Comparison of ENCODE assay signal across 28 cellular contexts in the genomic region with DNA sequence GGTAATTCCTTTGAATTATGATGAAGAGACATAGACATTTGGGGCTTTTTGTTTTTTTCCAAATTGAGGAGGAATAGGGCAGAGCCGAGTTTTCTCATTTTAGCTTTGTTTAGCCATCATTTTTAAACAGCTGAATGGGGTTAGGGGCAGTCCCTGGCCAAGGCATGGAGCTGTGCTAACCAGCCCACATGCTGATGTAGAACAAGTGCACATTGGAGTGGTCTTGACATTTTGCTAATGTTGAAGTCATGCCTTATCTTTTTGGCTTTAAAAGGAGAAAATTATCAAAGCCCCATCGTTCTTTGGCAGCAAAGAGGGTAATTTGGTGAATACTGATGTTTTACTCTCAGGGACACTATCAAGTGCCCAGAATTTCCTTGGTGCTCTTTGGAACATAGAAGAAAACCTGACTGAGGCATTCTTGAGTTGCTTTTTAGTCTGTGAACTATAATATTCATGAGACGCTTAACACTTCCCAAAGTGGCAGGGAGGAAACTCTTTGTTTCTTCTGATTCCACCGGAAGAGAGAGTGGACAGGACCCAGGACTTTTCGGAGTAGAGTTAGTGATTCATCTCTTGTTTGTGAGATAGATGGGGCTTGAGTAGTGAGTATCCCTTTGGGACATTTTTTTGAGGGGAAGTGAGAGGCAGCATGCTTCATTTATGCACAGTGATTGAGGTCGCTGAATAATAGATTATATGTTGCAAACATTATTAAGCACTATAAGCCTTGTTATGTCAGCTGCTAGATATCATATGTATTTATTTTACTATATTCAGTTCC. TPM values are rescaled to one million over a fixed set of nuclear protein-coding genes. Genes with fewer than 3 reads are reported as not detected.
DNase-seq lines count a peak whose midpoint lies in the region; FAIRE-seq and TF ChIP-seq lines count a peak whose summit lies in the region.
"Had no signal": no experiment of that assay in that cellular context is flagged by ENCODE, and none has a peak within 500 bp of the region (broad histone marks: within the 10 kb centered on the region; RNA-seq: fewer than 3 reads in every experiment).

No MANE protein-coding gene starts in this region.

- intact Hi-C loops in breast epithelium (cut with DNase I; ENCODE audit: low total_unique reads), result no loop called here

- no peaks in the 10 kb centered on the region for H3K27me3 Mint-ChIP-seq in activated naive CD8-positive, alpha-beta T cell
- H3K27me3 Mint-ChIP-seq in activated naive CD8-positive, alpha-beta T cell treated with anti-CD3 and anti-CD28 coated beads for 36 hours, result no peaks in the 10 kb centered on the region
- H3K27me3 Mint-ChIP-seq: activated CD8-positive, alpha-beta memory T cell treated with anti-CD3 and anti-CD28 coated beads, Interleukin-2, amount 10 ng/mL, durations not matched to agents 7 days and 5 days had no signal

- peak overlapping the region; percentile 18 for H3K27ac Mint-ChIP-seq in activated naive CD8-positive, alpha-beta T cell
- H3K27ac Mint-ChIP-seq in activated naive CD8-positive, alpha-beta T cell treated with anti-CD3 and anti-CD28 coated beads for 36 hours, result no peak overlapping the region
- H3K27ac Mint-ChIP-seq: activated CD8-positive, alpha-beta memory T cell treated with anti-CD3 and anti-CD28 coated beads, Interleukin-2, amount 10 ng/mL, durations not matched to agents 7 days and 5 days had no signal

- H3K36me3 ChIP-seq in bronchial epithelial cell (ENCODE audit: control insufficient read depth, insufficient read depth, low read length) (peaks cover 2% of the 10 kb centered on the region), breast epithelium (peaks cover 7% of the 10 kb centered on the region)
- H3K36me3 ChIP-seq: colonic mucosa had no signal

- H3K9me3 ChIP-seq in breast epithelium, result no peaks in the 10 kb centered on the region
- H3K9me3 ChIP-seq: body of pancreas, colonic mucosa, SJSA1, transverse colon had no signal

- H3K27me3 ChIP-seq in bronchial epithelial cell (ENCODE audit: control insufficient read depth, insufficient read depth, low read length), result no peaks in the 10 kb centered on the region
- H3K27me3 ChIP-seq in breast epithelium, result no peaks in the 10 kb centered on the region
- H3K27me3 ChIP-seq: body of pancreas, colonic mucosa, foreskin keratinocyte, SJSA1, transverse colon had no signal

- peaks cover 5% of the 10 kb centered on the region for H3K4me1 Mint-ChIP-seq in activated naive CD8-positive, alpha-beta T cell (ENCODE audit: low read depth)
- H3K4me1 Mint-ChIP-seq in activated naive CD8-positive, alpha-beta T cell treated with anti-CD3 and anti-CD28 coated beads for 36 hours, result peaks cover 3% of the 10 kb centered on the region
- H3K4me1 Mint-ChIP-seq: activated CD8-positive, alpha-beta memory T cell treated with anti-CD3 and anti-CD28 coated beads, Interleukin-2, amount 10 ng/mL, durations not matched to agents 7 days and 5 days had no signal

- peaks cover 12% of the 10 kb centered on the region for H3K36me3 Mint-ChIP-seq in activated naive CD8-positive, alpha-beta T cell
- no peaks in the 10 kb centered on the region for H3K36me3 Mint-ChIP-seq in activated naive CD8-positive, alpha-beta T cell treated with anti-CD3 and anti-CD28 coated beads for 36 hours

- no peak for DNase-seq in activated naive CD8-positive, alpha-beta T cell treated with anti-CD3 and anti-CD28 coated beads for 36 hours
- DNase-seq in bronchial epithelial cell (ENCODE audit: low read depth) (no peak), iris pigment epithelial cell (ENCODE audit: low read depth) (peak; percentile 38), T-helper 9 cell (no peak), breast epithelium (ENCODE audit: low spot score in 2 of 2) (no peak), kidney tubule cell (ENCODE audit: low spot score) (no peak), urothelium cell line (ENCODE audit: low spot score) (no peak)
- DNase-seq: 8988T; activated CD4-positive, alpha-beta T cell treated with anti-CD3 and anti-CD28 coated beads, Interleukin-2, amount 50 U/mL, for 4 hours; activated CD8-positive, alpha-beta memory T cell treated with anti-CD3 and anti-CD28 coated beads, Interleukin-2, amount 10 ng/mL, durations not matched to agents 7 days and 5 days; activated gamma-delta T cell treated with Interleukin-2 at 50 U/mL for 16 hours; activated T-cell treated with anti-CD3 and anti-CD28 coated beads, Interleukin-2, amount 50 U/mL, for 48 hours; body of pancreas; colonic mucosa; DND-41; effector CD8-positive, alpha-beta T cell; erythroblast; foreskin keratinocyte; head of caudate nucleus; left ventricle myocardium superior; NCI-H1694 treated with DMSO at 0.1 percent for 48 hours; NCI-H82; nucleus accumbens; stimulated activated CD4-positive, alpha-beta T cell treated with anti-CD3 and anti-CD28 coated beads, Interleukin-4, amount 100 ng/mL, for 24 hours; transverse colon had no signal

- FAIRE-seq in bronchial epithelial cell (lab: Jason Lieb, UNC) (peak; percentile 23), urothelium cell line (lab: Jason Lieb, UNC) (no peak)
- FAIRE-seq: keratinocyte had no signal

- no peak overlapping the region for H3K4me3 ChIP-seq in bronchial epithelial cell (ENCODE audit: low read depth, low read length)
- H3K4me3 ChIP-seq in breast epithelium, result no peak overlapping the region
- H3K4me3 ChIP-seq: body of pancreas, colonic mucosa, SJSA1, transverse colon had no signal

- TF ChIP-seq CTCF in bronchial epithelial cell (IDR thresholded peaks at IDR 0.05; ENCODE audit: insufficient read depth, low read length, severe bottlenecking) (no peak), breast epithelium (IDR thresholded peaks at IDR 0.05) (no peak)

- no peaks in the 10 kb centered on the region for H3K4me1 ChIP-seq in breast epithelium
- H3K4me1 ChIP-seq: body of pancreas, colonic mucosa, foreskin keratinocyte, transverse colon had no signal

- H3K9me3 Mint-ChIP-seq in activated naive CD8-positive, alpha-beta T cell (ENCODE audit: low read depth), result no peaks in the 10 kb centered on the region
- no peaks in the 10 kb centered on the region for H3K9me3 Mint-ChIP-seq in activated naive CD8-positive, alpha-beta T cell treated with anti-CD3 and anti-CD28 coated beads for 36 hours

- no peak overlapping the region for H3K4me3 Mint-ChIP-seq in activated naive CD8-positive, alpha-beta T cell
- H3K4me3 Mint-ChIP-seq in activated naive CD8-positive, alpha-beta T cell treated with anti-CD3 and anti-CD28 coated beads for 36 hours, result no peak overlapping the region
- H3K4me3 Mint-ChIP-seq: activated CD8-positive, alpha-beta memory T cell treated with anti-CD3 and anti-CD28 coated beads, Interleukin-2, amount 10 ng/mL, durations not matched to agents 7 days and 5 days had no signal

- no peak overlapping the region for H3K27ac ChIP-seq in breast epithelium
- H3K27ac ChIP-seq: body of pancreas, colonic mucosa, foreskin keratinocyte, SJSA1, transverse colon had no signal

- TF ChIP-seq POLR2A in breast epithelium (IDR thresholded peaks at IDR 0.05), result no peak

RNA-seq across cellular contexts. Expression of a gene that starts 45.0 kb away (rescaled TPM):
- total RNA-seq in activated naive CD8-positive, alpha-beta T cell treated with anti-CD3 and anti-CD28 coated beads for 36 hours, result 10 to 100 TPM; 32.0 to 34.7 TPM
- total RNA-seq in bronchial epithelial cell (18.2 and 30.2 TPM in 2 replicates), breast epithelium (10 to 100 TPM; 31.4 to 58.0 (median 49.2) TPM)
